8 cellular contexts compared by ENCODE assay signal in genomic region chr9:95875305-95876137, GRCh38. TPM values are rescaled to one million over a fixed set of nuclear protein-coding genes. Genes with fewer than 3 reads are reported as not detected.
DNase-seq lines count a peak whose midpoint lies in the region; ATAC-seq, FAIRE-seq and TF ChIP-seq lines count a peak whose summit lies in the region.

Gene ERCC6L2, plus strand, starts transcription at chr9:95875691. Its CDS starts 348 bp downstream, at chr9:95876039.

- peak within 1 kb of the TSS; percentile 78 for H2BK20ac ChIP-seq in IMR-90 (ENCODE audit: low read depth, low read length)

- peak; percentile 85 for FAIRE-seq in endothelial cell of umbilical vein (lab: Jason Lieb, UNC)

- H3K79me1 ChIP-seq in IMR-90 (ENCODE audit: low read depth in 1 of 2, low read length in 2 of 2): peaks cover 8 to 25% of the 10 kb centered on the region in 2 experiments; a peak in 3 of 4 replicates

- H3K9me1 ChIP-seq in IMR-90 (ENCODE audit: insufficient read depth, low read length) (no peaks in the 10 kb centered on the region), endothelial cell of umbilical vein (replicated peaks; ENCODE audit: control insufficient read depth, extremely low read depth, insufficient read depth, low read length) (no peaks in the 10 kb centered on the region)

- H3K56ac ChIP-seq in IMR-90 (ENCODE audit: extremely low read depth, insufficient read depth, low read length): peak within 1 kb of the TSS; percentile 94

- dilution Hi-C loops in IMR-90 (cut with HindIII; ENCODE audit: low sequenced_read_pairs, unreplicated experiment): no loop called here
- dilution Hi-C loops in endothelial cell of umbilical vein (cut with MboI; ENCODE audit: extremely low pct_ligation_motif_present, low sequenced_read_pairs): no loop called here

- peaks cover 11% of the 10 kb centered on the region for H3K79me2 ChIP-seq in endothelial cell of umbilical vein (ENCODE audit: control insufficient read depth, insufficient read depth, low read length)

- CTCF ChIA-PET in IMR-90 (lab: Yijun Ruan, JAX): interaction anchor here (0.6 kb wide), 1 partner anchor 342 kb away, joined by 3 read pairs; no protein-coding TSS in a partner anchor
- CTCF ChIA-PET in endothelial cell of umbilical vein (lab: Charles Lee): interaction anchor here (0.6 to 2.9 kb wide), 13 partner anchors 13 to 186 kb away, joined by 3 to 15 read pairs (median 3); no protein-coding TSS in a partner anchor

- peak within 1 kb of the TSS; percentile 98 for H3K4ac ChIP-seq in IMR-90 (ENCODE audit: low read depth, low read length)

- H3K18ac ChIP-seq in IMR-90 (ENCODE audit: low read depth, low read length): peak within 1 kb of the TSS; percentile 81

- H2BK15ac ChIP-seq in IMR-90 (ENCODE audit: low read depth, low read length): peak within 1 kb of the TSS; percentile 95; the same call in 2 of the 3 replicates

- H4K5ac ChIP-seq in IMR-90 (ENCODE audit: low read depth, low read length): peak within 1 kb of the TSS; percentile 92

- H3K4me1 ChIP-seq in IMR-90 (ENCODE audit: control insufficient read depth, insufficient read depth, low read length) (peaks cover 2% of the 10 kb centered on the region), endothelial cell of umbilical vein (ENCODE audit: control insufficient read depth, extremely low read depth, insufficient read depth, low read length) (peaks cover 23% of the 10 kb centered on the region)

- in situ Hi-C loops in IMR-90 (cut with MboI; ENCODE audit: low sequenced_read_pairs): loop anchor here (10.0 kb wide), 1 partner anchor 361 kb away; the partner anchor contains the start of gene PTCH1

- BruUV-seq in IMR-90 (replicated peaks; lab: Mats Ljungman, UMichigan): no TSS peak
- no TSS peak for BruUV-seq in endothelial cell of umbilical vein (replicated peaks; lab: Mats Ljungman, UMichigan)

- H2AFZ ChIP-seq in IMR-90 (replicated peaks; ENCODE audit: low read length, poor library complexity) (peak within 1 kb of the TSS; percentile 99), endothelial cell of umbilical vein (ENCODE audit: low read depth, low read length) (peak within 1 kb of the TSS; percentile 44)

- ATAC-seq in GM21717 (IDR thresholded peaks at IDR 0.05; ENCODE audit: unreplicated experiment) (peak; percentile 89), IMR-90 (ENCODE audit: low read depth) (peak; percentile 88)

- H3K27ac ChIP-seq in IMR-90 (ENCODE audit: insufficient read depth, low read length) (peak within 1 kb of the TSS; percentile 87), endothelial cell of umbilical vein (ENCODE audit: insufficient read depth, low read depth, low read length) (no peak within 1 kb of the TSS)

- H4K20me1 ChIP-seq in IMR-90 (ENCODE audit: insufficient read depth, low read length): peaks cover 4% of the 10 kb centered on the region; the same call in 1 of the 2 replicates
- no peaks in the 10 kb centered on the region for H4K20me1 ChIP-seq in endothelial cell of umbilical vein (replicated peaks; ENCODE audit: control insufficient read depth, extremely low read depth, insufficient read depth, low read length)

- H3K9ac ChIP-seq in IMR-90 (ENCODE audit: low read depth, low read length): peak within 1 kb of the TSS; percentile 74
- H3K9ac ChIP-seq in endothelial cell of umbilical vein (replicated peaks; ENCODE audit: extremely low read depth, insufficient read depth, low read length): peak within 1 kb of the TSS; percentile 91

- TF ChIP-seq RAD21 in IMR-90 (IDR thresholded peaks at IDR 0.05; ENCODE audit: low read length): peak; percentile 2; the same call in 1 of the 2 replicates

- peak within 1 kb of the TSS; percentile 92 for H2BK5ac ChIP-seq in IMR-90 (ENCODE audit: low read depth, low read length, poor library complexity, severe bottlenecking)

- H3K4me3 ChIP-seq in IMR-90 (ENCODE audit: insufficient read depth, low read depth, low read length): no peak within 1 kb of the TSS
- peak within 1 kb of the TSS in 1 of 3 experiments; percentile 71 for H3K4me3 ChIP-seq in endothelial cell of umbilical vein (replicated peaks in 1 of 3; ENCODE audit: insufficient read depth in 1 of 3, low read depth in 1 of 3, low read length in 3 of 3)

- H2AK5ac ChIP-seq in IMR-90 (ENCODE audit: low read depth, low read length): peak within 1 kb of the TSS; percentile 72

- H3K14ac ChIP-seq in IMR-90 (replicated peaks; ENCODE audit: low read depth, low read length): peak within 1 kb of the TSS; percentile 100

- peak within 1 kb of the TSS; percentile 99 for H3K23ac ChIP-seq in IMR-90 (ENCODE audit: low read depth, low read length)

- H4K91ac ChIP-seq in IMR-90 (ENCODE audit: insufficient read depth, low read depth, low read length): peak within 1 kb of the TSS; percentile 100

- H3K9me3 ChIP-seq in IMR-90 (ENCODE audit: control insufficient read depth, insufficient read depth, low read length): no peaks in the 10 kb centered on the region
- no peaks in the 10 kb centered on the region for H3K9me3 ChIP-seq in endothelial cell of umbilical vein (replicated peaks; ENCODE audit: control insufficient read depth, insufficient read depth, low read length)

- no peak for TF ChIP-seq CTCF in IMR-90 (conservative IDR thresholded peaks at IDR 0.05; ENCODE audit: low read depth, low read length)
- peak in 1 of 2 donors; percentile 0 for TF ChIP-seq CTCF in endothelial cell of umbilical vein (IDR thresholded peaks at IDR 0.05; ENCODE audit: extremely low read depth in 1 of 2, insufficient read depth in 1 of 2, low read depth in 1 of 2, low read length in 2 of 2)

- H3K27me3 ChIP-seq in IMR-90 (ENCODE audit: control insufficient read depth, insufficient read depth, low read length) (no peaks in the 10 kb centered on the region), endothelial cell of umbilical vein (ENCODE audit: control insufficient read depth in 2 of 2, insufficient read depth in 2 of 2, low read length in 2 of 2) (no peaks in the 10 kb centered on the region)

- DNase-seq in DMS153 treated with DMSO at 0.1 percent for 48 hours (lab: John Stamatoyannopoulos, UW; ENCODE audit: unreplicated experiment) (peak; percentile 93), IMR-90 (peak; percentile 99), OCI-M1 (lab: John Stamatoyannopoulos, UW) (peak; percentile 98), endothelial cell of umbilical vein (ENCODE audit: low read depth, low spot score) (peak; percentile 99), middle frontal gyrus (ENCODE audit: extremely low spot score, low spot score) (peak; percentile 95)
- peak; percentile 95 for DNase-seq in activated CD8-positive, alpha-beta memory T cell treated with anti-CD3 and anti-CD28 coated beads, Interleukin-2, amount 50 U/mL, for 48 hours
- DNase-seq in stimulated activated CD8-positive, alpha-beta memory T cell treated with anti-CD3 and anti-CD28 coated beads, Interleukin-4, amount 100 ng/mL, for 4 hours (ENCODE audit: low read depth in 2 of 2, low spot score in 1 of 2): peak; percentile 76 to 80

- intact Hi-C loops in IMR-90 (cut with micrococcal nuclease) (loop anchor here (1.0 to 5.0 kb wide), 6 partner anchors 81 to 558 kb away; partner anchors contain the start of gene FANCC), endothelial cell of umbilical vein (cut with micrococcal nuclease) (loop anchor here (1.0 to 10.0 kb wide), 12 partner anchors 19 to 691 kb away; partner anchors contain the start of gene FANCC)

- TF ChIP-seq POLR2A in IMR-90 (IDR thresholded peaks at IDR 0.05; ENCODE audit: low read depth, low read length) (peak; percentile 96), endothelial cell of umbilical vein (IDR thresholded peaks at IDR 0.05; ENCODE audit: low read depth, low read length) (peak; percentile 86)

- WGBS in IMR-90 (ENCODE audit: extremely low coverage in 2 of 2, insufficient read length in 1 of 2), 2 experiments: 0% methylated on average over 43 of the region's 74 CpGs; no CpG with 5 or more reads in 1 of the 2 experiments

- H3K36me3 ChIP-seq in IMR-90 (ENCODE audit: control insufficient read depth, insufficient read depth, low read length) (no peaks in the 10 kb centered on the region; the same call in none of the 2 replicates), endothelial cell of umbilical vein (ENCODE audit: control insufficient read depth in 2 of 2, extremely low read depth in 1 of 2, insufficient read depth in 2 of 2, low read length in 2 of 2) (no peaks in the 10 kb centered on the region)

- peak within 1 kb of the TSS; percentile 98 for H2BK120ac ChIP-seq in IMR-90 (ENCODE audit: low read depth, low read length)

- POLR2A ChIA-PET in IMR-90 (lab: Charles Lee; ENCODE audit: unreplicated experiment): interaction anchor here (0.6 to 1.3 kb wide), 2 partner anchors 9 to 143 kb away, joined by 3 to 5 read pairs; no protein-coding TSS in a partner anchor
- POLR2A ChIA-PET in endothelial cell of umbilical vein (lab: Charles Lee): interaction anchor here (0.5 to 1.7 kb wide), 6 partner anchors 35 to 365 kb away, joined by 3 to 7 read pairs (median 4); no protein-coding TSS in a partner anchor

- H3K4me2 ChIP-seq in IMR-90 (ENCODE audit: low read depth, low read length): peak within 1 kb of the TSS; percentile 98
- H3K4me2 ChIP-seq in endothelial cell of umbilical vein (ENCODE audit: insufficient read depth, low read length): peak within 1 kb of the TSS; percentile 91

- peak within 1 kb of the TSS in 1 of 2 experiments; percentile 100 for H4K8ac ChIP-seq in IMR-90 (ENCODE audit: low read depth in 2 of 2, low read length in 2 of 2)

- H2AK9ac ChIP-seq in IMR-90 (replicated peaks; ENCODE audit: low read depth, low read length, poor library complexity): peak within 1 kb of the TSS; percentile 96

TF ChIP-seq in IMR-90, 13 proteins besides CTCF, POLR2A, EP300 and RAD21 (continues in another document):
- TF ChIP-seq FOS (IDR thresholded peaks at IDR 0.05; ENCODE audit: low read depth, low read length) (peak; percentile 8; the same call in 1 of the 2 replicates), MXI1 (IDR thresholded peaks at IDR 0.05; ENCODE audit: borderline replicate concordance, low read depth, low read length) (0 out of 2 replicates have a peak, but pooled peaks have one; percentile 49)

TF ChIP-seq in endothelial cell of umbilical vein, 7 proteins besides CTCF, POLR2A, EP300 and RAD21 (continues in another document):
- TF ChIP-seq MYC (IDR thresholded peaks at IDR 0.05; ENCODE audit: low read depth, low read length) (peak; percentile 75), EZH2 (IDR thresholded peaks at IDR 0.05; ENCODE audit: borderline replicate concordance, low read depth, low read length, severe bottlenecking) (no peak)

RNA-seq across cellular contexts. Expression of gene ERCC6L2, which starts in this region (rescaled TPM):
- 67.6 and 83.3 TPM in 2 replicates for total RNA-seq in IMR-90 (2012; rRNA removed)
- 12.1 and 13.0 TPM in 2 replicates for polyA plus RNA-seq in IMR-90 (2012; rRNA removed)
- polyA plus RNA-seq in IMR-90 (2012; cell fraction: cytosol; rRNA removed): 2.5 and 2.6 TPM in 2 replicates
- polyA plus RNA-seq in IMR-90 (2012; cell fraction: nucleus; rRNA removed; ENCODE audit: low replicate concordance): 3.7 and 19.2 TPM in 2 replicates
- 29.6 and 31.8 TPM in 2 replicates for total RNA-seq in endothelial cell of umbilical vein
- 4.7 and 5.3 TPM in 2 replicates for polyA plus RNA-seq in endothelial cell of umbilical vein
- polyA plus RNA-seq in endothelial cell of umbilical vein (2011; cell fraction: cytosol; rRNA removed): 7.8 and 8.3 TPM in 2 replicates
- polyA plus RNA-seq in endothelial cell of umbilical vein (2011; cell fraction: nucleus; rRNA removed): 21.7 and 27.3 TPM in 2 replicates
- 12.0 and 14.0 TPM in 2 replicates for polyA plus RNA-seq in endothelial cell of umbilical vein (2012)
- polyA minus RNA-seq in endothelial cell of umbilical vein: 27.7 and 34.4 TPM in 2 replicates
- 34.7 TPM for polyA minus RNA-seq in endothelial cell of umbilical vein (2011; cell fraction: cytosol; rRNA and poly(A)+ RNA removed)
- 58.0 and 64.9 TPM in 2 replicates for polyA minus RNA-seq in endothelial cell of umbilical vein (2011; cell fraction: nucleus; rRNA and poly(A)+ RNA removed)
